ENCODE assay signal across 18 cellular contexts in the genomic region with DNA sequence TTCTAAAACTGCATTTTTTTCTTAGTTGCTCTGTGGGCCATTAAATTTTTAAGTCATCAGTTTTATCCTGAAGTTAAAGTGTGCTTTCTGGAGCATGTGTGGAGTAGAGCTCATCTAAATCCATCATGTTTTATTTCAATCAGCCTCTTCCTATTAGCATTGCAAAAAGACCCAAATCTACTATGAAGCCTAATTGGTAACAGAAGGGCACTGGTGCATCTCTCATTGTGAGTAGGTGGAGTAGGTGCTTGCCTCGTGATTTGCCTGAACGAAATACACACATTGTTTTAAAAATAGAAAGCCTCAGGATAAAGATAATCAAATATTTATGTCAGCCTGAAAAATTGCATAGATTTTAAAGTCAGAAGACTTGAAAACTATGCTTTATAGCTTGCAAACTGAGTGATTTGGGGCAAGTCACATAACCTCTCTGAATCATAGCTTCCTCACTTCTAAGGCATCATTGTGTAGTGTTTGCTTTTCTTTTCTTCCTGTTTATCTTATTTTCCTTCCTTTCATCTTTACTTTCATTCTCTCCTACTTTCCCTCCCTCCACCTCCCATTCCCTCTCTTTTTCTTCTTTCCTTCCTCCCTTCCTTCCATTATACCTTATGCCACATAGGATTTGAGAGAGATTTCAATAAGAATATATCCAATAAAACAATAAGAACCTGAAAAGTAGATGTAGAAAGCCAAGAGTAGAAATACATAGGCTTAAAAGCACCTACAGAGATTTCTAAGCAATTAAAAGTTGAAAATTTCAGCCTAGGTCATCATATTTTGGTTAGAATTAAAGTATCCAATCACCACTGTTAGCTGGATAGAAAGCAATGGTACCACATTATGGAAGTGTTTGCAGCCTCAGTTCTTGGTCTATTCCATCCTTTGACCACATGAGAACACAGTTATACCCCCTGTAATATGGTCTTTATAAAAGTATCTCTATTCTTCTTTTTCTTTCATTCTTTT.
"Had no signal": no experiment of that assay in that cellular context is flagged by ENCODE, and none has a peak within 500 bp of the region (broad histone marks: within the 10 kb centered on the region; RNA-seq: fewer than 3 reads in every experiment).

No MANE protein-coding gene starts in this region.

- H3K4me1 Mint-ChIP-seq: naive thymus-derived CD4-positive, alpha-beta T cell had no signal

- H3K27ac ChIP-seq: heart right ventricle, neutrophil, right atrium auricular region, suprapubic skin, thyroid gland had no signal

- FAIRE-seq: colon, keratinocyte, small intestine, urothelium cell line had no signal

- H3K9me3 Mint-ChIP-seq: dendritic cell treated with granulocyte-macrophage colony-stimulating factor and Interleukin-4, amounts not matched to agents 40 ng/mL and 50 ng/mL, for 4 days; type B pancreatic cell had no signal

- H3K9me3 ChIP-seq: heart right ventricle, neutrophil, right atrium auricular region, suprapubic skin, thyroid gland had no signal

- H3K27me3 ChIP-seq: right atrium auricular region, suprapubic skin, thyroid gland had no signal

- H3K4me3 Mint-ChIP-seq: dendritic cell treated with granulocyte-macrophage colony-stimulating factor and Interleukin-4, amounts not matched to agents 40 ng/mL and 50 ng/mL, for 4 days; naive thymus-derived CD4-positive, alpha-beta T cell; type B pancreatic cell had no signal

- H3K36me3 Mint-ChIP-seq: naive thymus-derived CD4-positive, alpha-beta T cell; type B pancreatic cell had no signal

- H3K36me3 ChIP-seq: heart right ventricle, neutrophil, right atrium auricular region, suprapubic skin, thyroid gland had no signal

- H3K4me1 ChIP-seq: right atrium auricular region, suprapubic skin, thyroid gland had no signal

- ATAC-seq: heart right ventricle; left ventricle myocardium superior; naive thymus-derived CD4-positive, alpha-beta T cell; stimulated activated naive CD8-positive, alpha-beta T cell treated with anti-CD3 and anti-CD28 coated beads, Interleukin-15, Interleukin-2, amounts not matched to agents 100 U/mL and 50 U/mL, for 24 hours had no signal

- H3K27ac Mint-ChIP-seq: dendritic cell treated with granulocyte-macrophage colony-stimulating factor and Interleukin-4, amounts not matched to agents 40 ng/mL and 50 ng/mL, for 4 days; naive thymus-derived CD4-positive, alpha-beta T cell; type B pancreatic cell had no signal

- DNase-seq: erythroblast; foreskin melanocyte; heart right ventricle; left ventricle myocardium superior; naive thymus-derived CD4-positive, alpha-beta T cell; posterior cingulate gyrus; small intestine; stimulated activated CD4-positive, alpha-beta T cell treated with anti-CD3 and anti-CD28 coated beads, Interleukin-12 subunit alpha, Interleukin-12 subunit beta, amount 100 ng/mL, for 4 hours; stimulated activated naive CD8-positive, alpha-beta T cell treated with anti-CD3 and anti-CD28 coated beads, Interleukin-15, Interleukin-2, amounts not matched to agents 100 U/mL and 50 U/mL, for 24 hours; thyroid gland had no signal

- H3K4me3 ChIP-seq: heart right ventricle, right atrium auricular region, suprapubic skin, thyroid gland had no signal

- H3K27me3 Mint-ChIP-seq: type B pancreatic cell had no signal
